Comparison of ENCODE assay signal across 16 cellular contexts in the genomic region with DNA sequence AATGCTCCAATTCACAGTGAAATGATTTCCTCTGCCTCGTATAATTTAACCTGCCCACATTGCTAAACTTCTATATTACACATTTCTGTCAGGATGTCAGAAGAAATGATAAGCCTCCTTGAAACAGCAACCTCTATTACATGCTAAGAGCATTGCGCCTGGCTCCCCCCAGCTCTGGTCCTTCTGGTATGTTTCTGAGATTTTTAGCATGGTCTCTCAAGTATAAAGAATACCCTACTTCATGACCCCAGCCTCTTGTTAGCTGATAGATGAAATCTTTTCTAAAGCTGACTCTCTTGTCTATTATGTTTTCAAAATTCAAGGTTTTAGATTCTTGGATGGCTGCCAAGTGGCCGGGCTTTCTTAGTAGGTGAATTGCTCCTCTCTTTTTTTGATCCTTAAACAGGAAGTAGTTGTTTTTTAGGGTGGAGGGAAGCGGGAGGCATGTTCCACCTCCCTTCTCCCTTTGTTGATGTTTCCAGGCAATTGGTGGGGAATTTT.
DNase-seq lines count a peak whose midpoint lies in the region; ATAC-seq and TF ChIP-seq lines count a peak whose summit lies in the region.
"Had no signal": no experiment of that assay in that cellular context is flagged by ENCODE, and none has a peak within 500 bp of the region (broad histone marks: within the 10 kb centered on the region; RNA-seq: fewer than 3 reads in every experiment).

No MANE protein-coding gene starts in this region.

- peak; percentile 29 for DNase-seq in HT-29 (ENCODE audit: low spot score)
- DNase-seq in naive B cell = no peak
- no peak for DNase-seq in D341Med (ENCODE audit: low spot score)
- DNase-seq in central memory CD4-positive, alpha-beta T cell = no peak
- DNase-seq: activated naive CD4-positive, alpha-beta T cell; AML-193; NCI-H187; upper lobe of left lung had no signal

- peak overlapping the region; percentile 40 to 95 (median 84) for H3K27ac Mint-ChIP-seq in naive B cell

- ATAC-seq in SK-N-SH treated with all-trans-retinoic acid at 6 μM for 48 hours (peak; percentile 32; the same call in 2 of the 3 replicates), naive B cell (ENCODE audit: low read depth in 2 of 2) (no peak), HG03097 (IDR thresholded peaks at IDR 0.05; ENCODE audit: low FRiP score, unreplicated experiment) (no peak), HG02759 (IDR thresholded peaks at IDR 0.05; ENCODE audit: unreplicated experiment) (no peak)
- ATAC-seq: mucosa of descending colon had no signal

- peaks cover 0 to 17% (median 0%) of the 10 kb centered on the region in 11 experiments; a peak in 4 of 22 replicates for H3K36me3 ChIP-seq in BLaER1 treated with 17β-estradiol and CSF1 and Interleukin-3, amounts not matched to agents 10 nM and 100 nM
- H3K36me3 ChIP-seq: cardiac muscle cell, gastroesophageal sphincter, upper lobe of left lung had no signal

- peak overlapping the region in 4 of 11 experiments; percentile 22 to 59 (median 54); a peak in 6 of 22 replicates for H3K9ac ChIP-seq in BLaER1 treated with 17β-estradiol and CSF1 and Interleukin-3, amounts not matched to agents 10 nM and 100 nM
- H3K9ac ChIP-seq: KMS-11 had no signal

- H3K4me3 Mint-ChIP-seq in naive B cell = peak overlapping the region in 7 of 8 donors; percentile 1 to 65 (median 31)

- peak overlapping the region; percentile 41 to 93 (median 77) for H3K4me2 ChIP-seq in BLaER1 treated with 17β-estradiol and CSF1 and Interleukin-3, amounts not matched to agents 10 nM and 100 nM
- H3K4me2 ChIP-seq: KMS-11 had no signal

- H4K20me1 ChIP-seq in BLaER1 treated with 17β-estradiol and CSF1 and Interleukin-3, amounts not matched to agents 10 nM and 100 nM = peaks cover 0 to 3% (median 0%) of the 10 kb centered on the region in 11 experiments; a peak in 2 of 22 replicates

- H3K27me3 ChIP-seq in BLaER1 treated with 17β-estradiol and CSF1 and Interleukin-3, amounts not matched to agents 10 nM and 100 nM = no peaks in the 10 kb centered on the region
- H3K27me3 ChIP-seq: cardiac muscle cell, gastroesophageal sphincter, upper lobe of left lung had no signal

- peaks cover 0 to 5% (median 0%) of the 10 kb centered on the region in 11 experiments; a peak in 3 of 22 replicates for H3K9me3 ChIP-seq in BLaER1 treated with 17β-estradiol and CSF1 and Interleukin-3, amounts not matched to agents 10 nM and 100 nM (replicated peaks in 1 of 11)
- H3K9me3 ChIP-seq: gastroesophageal sphincter, mucosa of descending colon, upper lobe of left lung had no signal

- peak overlapping the region in 6 of 11 experiments; percentile 3 to 72 (median 64); a peak in 8 of 22 replicates for H3K27ac ChIP-seq in BLaER1 treated with 17β-estradiol and CSF1 and Interleukin-3, amounts not matched to agents 10 nM and 100 nM
- H3K27ac ChIP-seq: cardiac muscle cell, gastroesophageal sphincter, KMS-11, upper lobe of left lung had no signal

- no peaks in the 10 kb centered on the region for H3K27me3 Mint-ChIP-seq in naive B cell

- no peaks in the 10 kb centered on the region for H3K36me3 Mint-ChIP-seq in naive B cell

- peaks cover 24 to 64% (median 55%) of the 10 kb centered on the region in 10 experiments for H3K4me1 ChIP-seq in BLaER1 treated with 17β-estradiol and CSF1 and Interleukin-3, amounts not matched to agents 10 nM and 100 nM

- no peak overlapping the region for H3K4me3 ChIP-seq in BLaER1 treated with 17β-estradiol and CSF1 and Interleukin-3, amounts not matched to agents 10 nM and 100 nM
- H3K4me3 ChIP-seq: cardiac muscle cell, gastroesophageal sphincter, mucosa of descending colon, upper lobe of left lung had no signal

- peaks cover 37 to 54% (median 45%) of the 10 kb centered on the region in 3 donors for H3K4me1 Mint-ChIP-seq in naive B cell

- H3K9me3 Mint-ChIP-seq in naive B cell = no peaks in the 10 kb centered on the region

TF ChIP-seq in SK-N-SH treated with all-trans-retinoic acid at 6 μM for 48 hours, 23 proteins besides CTCF, POLR2A, EP300 and RAD21:
- TF ChIP-seq, protein P1, sequence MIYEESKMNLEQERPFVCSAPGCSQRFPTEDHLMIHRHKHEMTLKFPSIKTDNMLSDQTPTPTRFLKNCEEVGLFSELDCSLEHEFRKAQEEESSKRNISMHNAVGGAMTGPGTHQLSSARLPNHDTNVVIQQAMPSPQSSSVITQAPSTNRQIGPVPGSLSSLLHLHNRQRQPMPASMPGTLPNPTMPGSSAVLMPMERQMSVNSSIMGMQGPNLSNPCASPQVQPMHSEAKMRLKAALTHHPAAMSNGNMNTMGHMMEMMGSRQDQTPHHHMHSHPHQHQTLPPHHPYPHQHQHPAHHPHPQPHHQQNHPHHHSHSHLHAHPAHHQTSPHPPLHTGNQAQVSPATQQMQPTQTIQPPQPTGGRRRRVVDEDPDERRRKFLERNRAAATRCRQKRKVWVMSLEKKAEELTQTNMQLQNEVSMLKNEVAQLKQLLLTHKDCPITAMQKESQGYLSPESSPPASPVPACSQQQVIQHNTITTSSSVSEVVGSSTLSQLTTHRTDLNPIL (CRISPR knock-in tag; IDR thresholded peaks at IDR 0.05; ENCODE audit: low read depth) = no peak
- TF ChIP-seq ZNF565 (CRISPR knock-in tag; conservative IDR thresholded peaks at IDR 0.05; ENCODE audit: low read depth) (no peak), ZC3H10 (CRISPR knock-in tag; IDR thresholded peaks at IDR 0.05) (no peak), ESRRG (CRISPR knock-in tag; IDR thresholded peaks at IDR 0.05) (no peak), PPARA (CRISPR knock-in tag; IDR thresholded peaks at IDR 0.05; ENCODE audit: borderline replicate concordance) (no peak), CSDC2 (CRISPR knock-in tag; IDR thresholded peaks at IDR 0.05) (no peak), OSR1 (CRISPR knock-in tag; IDR thresholded peaks at IDR 0.05) (no peak), BACH2 (CRISPR knock-in tag; IDR thresholded peaks at IDR 0.05; ENCODE audit: borderline replicate concordance) (no peak), SNAI2 (CRISPR knock-in tag; IDR thresholded peaks at IDR 0.05) (no peak), ZFP30 (CRISPR knock-in tag; IDR thresholded peaks at IDR 0.05) (no peak), TOX (CRISPR knock-in tag; IDR thresholded peaks at IDR 0.05; ENCODE audit: borderline replicate concordance) (no peak), ZNF70 (CRISPR knock-in tag; IDR thresholded peaks at IDR 0.05) (no peak), ZNF8 (CRISPR knock-in tag; IDR thresholded peaks at IDR 0.05) (no peak), ARNTL (CRISPR knock-in tag; IDR thresholded peaks at IDR 0.05; ENCODE audit: borderline replicate concordance, low read depth) (no peak), RARB (CRISPR knock-in tag; IDR thresholded peaks at IDR 0.05) (no peak), ISL1 (CRISPR knock-in tag; IDR thresholded peaks at IDR 0.05) (no peak), ZFP3 (CRISPR knock-in tag; IDR thresholded peaks at IDR 0.05) (no peak)
- TF ChIP-seq, protein P2, sequence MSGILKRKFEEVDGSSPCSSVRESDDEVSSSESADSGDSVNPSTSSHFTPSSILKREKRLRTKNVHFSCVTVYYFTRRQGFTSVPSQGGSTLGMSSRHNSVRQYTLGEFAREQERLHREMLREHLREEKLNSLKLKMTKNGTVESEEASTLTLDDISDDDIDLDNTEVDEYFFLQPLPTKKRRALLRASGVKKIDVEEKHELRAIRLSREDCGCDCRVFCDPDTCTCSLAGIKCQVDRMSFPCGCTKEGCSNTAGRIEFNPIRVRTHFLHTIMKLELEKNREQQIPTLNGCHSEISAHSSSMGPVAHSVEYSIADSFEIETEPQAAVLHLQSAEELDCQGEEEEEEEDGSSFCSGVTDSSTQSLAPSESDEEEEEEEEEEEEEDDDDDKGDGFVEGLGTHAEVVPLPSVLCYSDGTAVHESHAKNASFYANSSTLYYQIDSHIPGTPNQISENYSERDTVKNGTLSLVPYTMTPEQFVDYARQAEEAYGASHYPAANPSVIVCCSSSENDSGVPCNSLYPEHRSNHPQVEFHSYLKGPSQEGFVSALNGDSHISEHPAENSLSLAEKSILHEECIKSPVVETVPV (CRISPR knock-in tag; IDR thresholded peaks at IDR 0.05) = no peak
- TF ChIP-seq, protein P3, sequence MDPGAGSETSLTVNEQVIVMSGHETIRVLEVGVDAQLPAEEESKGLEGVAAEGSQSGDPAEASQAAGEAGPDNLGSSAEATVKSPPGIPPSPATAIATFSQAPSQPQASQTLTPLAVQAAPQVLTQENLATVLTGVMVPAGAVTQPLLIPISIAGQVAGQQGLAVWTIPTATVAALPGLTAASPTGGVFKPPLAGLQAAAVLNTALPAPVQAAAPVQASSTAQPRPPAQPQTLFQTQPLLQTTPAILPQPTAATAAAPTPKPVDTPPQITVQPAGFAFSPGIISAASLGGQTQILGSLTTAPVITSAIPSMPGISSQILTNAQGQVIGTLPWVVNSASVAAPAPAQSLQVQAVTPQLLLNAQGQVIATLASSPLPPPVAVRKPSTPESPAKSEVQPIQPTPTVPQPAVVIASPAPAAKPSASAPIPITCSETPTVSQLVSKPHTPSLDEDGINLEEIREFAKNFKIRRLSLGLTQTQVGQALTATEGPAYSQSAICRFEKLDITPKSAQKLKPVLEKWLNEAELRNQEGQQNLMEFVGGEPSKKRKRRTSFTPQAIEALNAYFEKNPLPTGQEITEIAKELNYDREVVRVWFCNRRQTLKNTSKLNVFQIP (CRISPR knock-in tag; IDR thresholded peaks at IDR 0.05; ENCODE audit: borderline replicate concordance, low read depth) = no peak
- TF ChIP-seq, protein P4, sequence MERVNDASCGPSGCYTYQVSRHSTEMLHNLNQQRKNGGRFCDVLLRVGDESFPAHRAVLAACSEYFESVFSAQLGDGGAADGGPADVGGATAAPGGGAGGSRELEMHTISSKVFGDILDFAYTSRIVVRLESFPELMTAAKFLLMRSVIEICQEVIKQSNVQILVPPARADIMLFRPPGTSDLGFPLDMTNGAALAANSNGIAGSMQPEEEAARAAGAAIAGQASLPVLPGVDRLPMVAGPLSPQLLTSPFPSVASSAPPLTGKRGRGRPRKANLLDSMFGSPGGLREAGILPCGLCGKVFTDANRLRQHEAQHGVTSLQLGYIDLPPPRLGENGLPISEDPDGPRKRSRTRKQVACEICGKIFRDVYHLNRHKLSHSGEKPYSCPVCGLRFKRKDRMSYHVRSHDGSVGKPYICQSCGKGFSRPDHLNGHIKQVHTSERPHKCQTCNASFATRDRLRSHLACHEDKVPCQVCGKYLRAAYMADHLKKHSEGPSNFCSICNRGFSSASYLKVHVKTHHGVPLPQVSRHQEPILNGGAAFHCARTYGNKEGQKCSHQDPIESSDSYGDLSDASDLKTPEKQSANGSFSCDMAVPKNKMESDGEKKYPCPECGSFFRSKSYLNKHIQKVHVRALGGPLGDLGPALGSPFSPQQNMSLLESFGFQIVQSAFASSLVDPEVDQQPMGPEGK (CRISPR knock-in tag; IDR thresholded peaks at IDR 0.05; ENCODE audit: borderline replicate concordance) = no peak
